In the genomic region with DNA sequence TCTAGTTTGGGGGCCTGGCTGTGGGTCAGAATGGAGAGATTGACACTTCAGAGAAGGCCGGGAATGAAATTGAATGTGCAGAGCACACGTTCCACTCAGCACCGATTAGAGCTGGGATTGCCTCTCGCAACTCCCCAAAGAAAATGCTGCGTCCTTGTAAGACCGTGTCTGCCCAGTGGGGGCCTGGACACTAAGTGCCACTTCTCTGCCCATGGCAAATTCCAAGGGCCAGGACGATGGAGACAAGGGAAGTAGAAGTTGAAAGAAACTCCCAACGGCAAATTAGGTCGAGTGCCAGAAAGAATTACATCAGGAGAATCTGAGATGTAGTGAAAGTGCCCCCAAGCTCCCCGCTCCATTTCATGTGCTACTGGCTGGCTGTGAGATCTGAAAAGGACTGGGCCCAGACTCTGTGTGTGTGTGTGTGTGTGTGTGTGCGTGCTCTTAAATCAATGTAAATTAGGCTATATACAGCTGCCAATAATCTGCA, we compare ENCODE assay signal across 22 cellular contexts.
"Had no signal": no experiment of that assay in that cellular context is flagged by ENCODE, and none has a peak within 500 bp of the region (broad histone marks: within the 10 kb centered on the region; RNA-seq: fewer than 3 reads in every experiment).

No MANE protein-coding gene starts in this region.

- H3K27me3 Mint-ChIP-seq: activated naive CD8-positive, alpha-beta T cell had no signal

- H3K9me3 Mint-ChIP-seq: activated B cell treated with CpG ODN at 0.5 μM for 24 hours; activated CD4-positive, alpha-beta T cell treated with anti-CD3 and anti-CD28 coated beads, Interleukin-2, amount 10 ng/mL, durations not matched to agents 24 days and 14 days; activated T-cell treated with anti-CD3 and anti-CD28 coated beads, Interleukin-2, amount 50 U/mL, for 4 hours; T-cell had no signal

- H3K4me3 Mint-ChIP-seq: activated B cell treated with CpG ODN at 0.5 μM for 24 hours; activated CD4-positive, alpha-beta T cell treated with anti-CD3 and anti-CD28 coated beads, Interleukin-2, amount 10 ng/mL, durations not matched to agents 24 days and 14 days; activated naive CD8-positive, alpha-beta T cell; activated T-cell treated with anti-CD3 and anti-CD28 coated beads, Interleukin-2, amount 50 U/mL, for 4 hours; T-cell had no signal

- DNase-seq: activated B cell treated with CpG ODN at 0.5 μM for 24 hours; activated CD4-positive, alpha-beta T cell treated with anti-CD3 and anti-CD28 coated beads for 1 hour; activated CD4-positive, alpha-beta T cell treated with anti-CD3 and anti-CD28 coated beads, Interleukin-2, amount 10 ng/mL, durations not matched to agents 24 days and 14 days; activated CD4-positive, alpha-beta T cell treated with anti-CD3 and anti-CD28 coated beads, Interleukin-2, amount 50 U/mL, for 48 hours; activated CD8-positive, alpha-beta memory T cell treated with anti-CD3 and anti-CD28 coated beads for 24 hours; activated effector memory CD4-positive, alpha-beta T cell treated with anti-CD3 and anti-CD28 coated beads, Interleukin-2, amount 50 U/mL, for 16 hours; activated naive CD4-positive, alpha-beta T cell treated with Interleukin-2 at 50 U/mL for 16 hours; activated T-cell treated with anti-CD3 and anti-CD28 coated beads, Interleukin-2, amount 50 U/mL, for 4 hours; brain microvascular endothelial cell; MM.1S; NCI-H1105; NCI-H1436; NCI-H1694 treated with DMSO at 0.1 percent for 48 hours; NCI-H2029 treated with DMSO at 0.1 percent for 48 hours; NCI-H446; NCI-H524; PC-3; SIG-M5; T-cell; T-helper 2 cell; T1000 had no signal

- H3K27ac ChIP-seq: brain microvascular endothelial cell had no signal

- H3K4me1 Mint-ChIP-seq: activated B cell treated with CpG ODN at 0.5 μM for 24 hours; activated CD4-positive, alpha-beta T cell treated with anti-CD3 and anti-CD28 coated beads, Interleukin-2, amount 10 ng/mL, durations not matched to agents 24 days and 14 days; T-cell had no signal

- ATAC-seq: activated T-cell treated with anti-CD3 and anti-CD28 coated beads, Interleukin-2, amount 50 U/mL, for 4 hours; PC-3; T-cell had no signal

- H3K36me3 ChIP-seq: brain microvascular endothelial cell had no signal

- H3K27ac Mint-ChIP-seq: activated B cell treated with CpG ODN at 0.5 μM for 24 hours; activated CD4-positive, alpha-beta T cell treated with anti-CD3 and anti-CD28 coated beads, Interleukin-2, amount 10 ng/mL, durations not matched to agents 24 days and 14 days; activated naive CD8-positive, alpha-beta T cell; T-cell had no signal

- H3K36me3 Mint-ChIP-seq: activated naive CD8-positive, alpha-beta T cell; T-cell had no signal

- H3K27me3 ChIP-seq: brain microvascular endothelial cell had no signal
